ENCODE assay signal across 15 cellular contexts in the genomic region with DNA sequence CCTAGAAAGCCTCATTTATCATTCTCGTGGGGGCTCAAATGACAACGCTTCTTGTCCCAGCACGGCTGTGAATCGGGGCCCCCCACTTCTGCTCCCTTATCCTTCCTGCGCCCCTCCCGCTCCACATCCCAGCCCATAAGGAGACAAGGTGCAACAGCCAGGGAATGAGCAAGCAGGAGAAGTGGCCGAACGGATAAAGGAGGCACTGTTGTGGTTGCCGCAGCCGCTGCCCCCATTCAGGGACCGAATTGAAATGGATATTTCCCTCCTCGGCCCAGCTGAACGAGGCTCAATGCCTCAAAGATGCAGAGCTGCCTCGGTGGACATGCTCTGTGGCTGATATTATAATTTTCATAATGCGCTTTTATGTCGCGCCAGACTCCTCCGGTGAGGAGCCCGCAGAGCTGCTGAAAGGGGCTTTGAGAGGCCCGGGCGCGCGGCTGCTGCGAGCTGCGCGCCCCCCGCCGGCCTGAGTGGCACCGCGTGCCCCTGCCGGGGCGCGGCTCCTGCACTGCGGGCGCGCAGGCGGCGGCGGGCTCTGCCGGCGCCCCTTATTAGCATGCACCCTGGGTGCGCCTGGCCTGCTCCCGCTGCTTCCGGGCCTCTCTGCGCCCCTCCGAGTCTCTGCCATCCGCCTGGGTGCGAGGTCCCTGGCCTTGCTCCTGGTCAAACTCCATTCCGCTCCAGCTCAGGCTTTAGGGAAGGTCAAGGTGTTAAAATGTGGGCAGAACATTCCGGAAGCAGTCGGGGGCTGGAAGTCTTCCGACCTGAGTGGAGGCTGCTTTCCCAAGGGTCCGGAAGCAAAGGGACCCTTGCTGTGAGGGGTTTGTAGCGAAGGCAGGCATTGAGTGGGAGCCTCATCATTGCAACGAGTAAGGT.
DNase-seq lines count a peak whose midpoint lies in the region; ATAC-seq and TF ChIP-seq lines count a peak whose summit lies in the region.
"Had no signal": no experiment of that assay in that cellular context is flagged by ENCODE, and none has a peak within 500 bp of the region (broad histone marks: within the 10 kb centered on the region; RNA-seq: fewer than 3 reads in every experiment).

No MANE protein-coding gene starts in this region.

- H3K4me1 ChIP-seq in skeletal muscle tissue (ENCODE audit: control insufficient read depth in 3 of 3, insufficient read depth in 3 of 3, low read length in 3 of 3) = peaks cover 11 to 17% (median 13%) of the 10 kb centered on the region in 3 donors
- no peaks in the 10 kb centered on the region for H3K4me1 ChIP-seq in upper lobe of right lung
- H3K4me1 ChIP-seq: psoas muscle had no signal

- no peaks in the 10 kb centered on the region for H3K9me3 Mint-ChIP-seq in activated T-cell treated with anti-CD3 and anti-CD28 coated beads, Interleukin-2, amount 50 U/mL, for 72 hours
- no peaks in the 10 kb centered on the region for H3K9me3 Mint-ChIP-seq in activated B cell treated with CpG ODN at 0.5 μM for 24 hours

- ATAC-seq in activated T-cell treated with anti-CD3 and anti-CD28 coated beads, Interleukin-2, amount 50 U/mL, for 72 hours (replicated peaks in 1 of 2) = peak in 1 of 2 donors; percentile 32
- ATAC-seq in activated B cell treated with CpG ODN at 0.5 μM for 24 hours (ENCODE audit: low read depth) (no peak), upper lobe of right lung (no peak), GM21737 (IDR thresholded peaks at IDR 0.05; ENCODE audit: unreplicated experiment) (no peak)
- ATAC-seq: HCT116, psoas muscle had no signal

- H3K27me3 Mint-ChIP-seq in activated T-cell treated with anti-CD3 and anti-CD28 coated beads, Interleukin-2, amount 50 U/mL, for 72 hours (ENCODE audit: low read depth) = peaks cover 83% of the 10 kb centered on the region
- peaks cover 67% of the 10 kb centered on the region for H3K27me3 Mint-ChIP-seq in activated B cell treated with CpG ODN at 0.5 μM for 24 hours

- no peaks in the 10 kb centered on the region for H3K36me3 ChIP-seq in skeletal muscle tissue (ENCODE audit: control insufficient read depth in 3 of 3, insufficient read depth in 3 of 3, low read length in 3 of 3)
- H3K36me3 ChIP-seq in upper lobe of right lung = no peaks in the 10 kb centered on the region

- H3K9me3 ChIP-seq in iPS-18c (ENCODE audit: control insufficient read depth, insufficient read depth, low read length) (no peaks in the 10 kb centered on the region), skeletal muscle tissue (ENCODE audit: control insufficient read depth in 3 of 3, low read length in 3 of 3) (peaks cover 0 to 5% (median 0%) of the 10 kb centered on the region in 3 donors), upper lobe of right lung (no peaks in the 10 kb centered on the region)
- H3K9me3 ChIP-seq: psoas muscle had no signal

- CTCF ChIA-PET in activated B cell treated with CpG ODN at 0.5 μM for 24 hours (lab: Charles Lee) = no interaction called here

- no peak overlapping the region for H3K27ac Mint-ChIP-seq in activated T-cell treated with anti-CD3 and anti-CD28 coated beads, Interleukin-2, amount 50 U/mL, for 72 hours
- H3K27ac Mint-ChIP-seq in activated B cell treated with CpG ODN at 0.5 μM for 24 hours = no peak overlapping the region

- intact Hi-C loops in activated B cell treated with CpG ODN at 0.5 μM for 24 hours (cut with micrococcal nuclease) (no loop called here), upper lobe of right lung (cut with DNase I) (no loop called here)

- POLR2A ChIA-PET in activated B cell treated with CpG ODN at 0.5 μM for 24 hours (lab: Charles Lee) = no interaction called here

- peaks cover 48 to 61% (median 52%) of the 10 kb centered on the region in 3 donors for H3K27me3 ChIP-seq in skeletal muscle tissue (ENCODE audit: control insufficient read depth in 3 of 3, insufficient read depth in 3 of 3, low read length in 3 of 3)
- H3K27me3 ChIP-seq in upper lobe of right lung = peaks cover 79% of the 10 kb centered on the region

- H3K4me3 ChIP-seq in iPS-18c (ENCODE audit: insufficient read depth, low read depth, low read length) = peak overlapping the region; percentile 28
- H3K4me3 ChIP-seq in skeletal muscle tissue (ENCODE audit: low read length in 3 of 3) = peak overlapping the region in 2 of 3 donors; percentile 30 to 54
- no peak overlapping the region for H3K4me3 ChIP-seq in upper lobe of right lung
- H3K4me3 ChIP-seq: psoas muscle, SK-N-MC had no signal

- H3K36me3 Mint-ChIP-seq in activated T-cell treated with anti-CD3 and anti-CD28 coated beads, Interleukin-2, amount 50 U/mL, for 72 hours (ENCODE audit: insufficient read depth in 2 of 2) = no peaks in the 10 kb centered on the region
- no peaks in the 10 kb centered on the region for H3K36me3 Mint-ChIP-seq in activated B cell treated with CpG ODN at 0.5 μM for 24 hours (ENCODE audit: low read depth)

- H3K4me1 Mint-ChIP-seq in activated T-cell treated with anti-CD3 and anti-CD28 coated beads, Interleukin-2, amount 50 U/mL, for 72 hours (ENCODE audit: low read depth) = peaks cover 11% of the 10 kb centered on the region
- H3K4me1 Mint-ChIP-seq in activated B cell treated with CpG ODN at 0.5 μM for 24 hours = peaks cover 11% of the 10 kb centered on the region

- H3K9ac ChIP-seq in skeletal muscle tissue (ENCODE audit: low read depth in 1 of 3, low read length in 3 of 3) = no peak overlapping the region

- TF ChIP-seq CTCF in activated B cell treated with CpG ODN at 0.5 μM for 24 hours (IDR thresholded peaks at IDR 0.05) = no peak
- TF ChIP-seq CTCF in upper lobe of right lung (IDR thresholded peaks at IDR 0.05) = no peak

- peak overlapping the region; percentile 28 to 54 for H3K4me3 Mint-ChIP-seq in activated T-cell treated with anti-CD3 and anti-CD28 coated beads, Interleukin-2, amount 50 U/mL, for 72 hours
- H3K4me3 Mint-ChIP-seq in activated B cell treated with CpG ODN at 0.5 μM for 24 hours = peak overlapping the region; percentile 20

- H3K27ac ChIP-seq in skeletal muscle tissue (ENCODE audit: low read depth, low read length) = no peak overlapping the region
- H3K27ac ChIP-seq in upper lobe of right lung = no peak overlapping the region
- H3K27ac ChIP-seq: psoas muscle, SK-N-MC had no signal

- DNase-seq in activated T-cell treated with anti-CD3 and anti-CD28 coated beads, Interleukin-2, amount 50 U/mL, for 72 hours = no peak
- no peak for DNase-seq in activated T-cell treated with anti-CD3 and anti-CD28 coated beads, Interleukin-2, amount 50 U/mL, for 48 hours
- DNase-seq in activated B cell treated with CpG ODN at 0.5 μM for 24 hours = no peak
- DNase-seq in NCI-H2171 treated with DMSO at 0.1 percent for 48 hours (lab: John Stamatoyannopoulos, UW) = no peak
- DNase-seq in upper lobe of right lung = no peak
- DNase-seq: activated CD4-positive, CD25-positive, alpha-beta regulatory T cell; EL; mammary epithelial cell; NCI-H1105 treated with DMSO at 0.1 percent for 48 hours; psoas muscle had no signal
